In genomic region chr2:119231975-119232665, GRCh38 we compare ENCODE assay signal across 13 cellular contexts. TPM values are rescaled to one million over a fixed set of nuclear protein-coding genes. Genes with fewer than 3 reads are reported as not detected.
DNase-seq lines count a peak whose midpoint lies in the region; ATAC-seq, FAIRE-seq and TF ChIP-seq lines count a peak whose summit lies in the region.
"Had no signal": no experiment of that assay in that cellular context is flagged by ENCODE, and none has a peak within 500 bp of the region (broad histone marks: within the 10 kb centered on the region; RNA-seq: fewer than 3 reads in every experiment).

No MANE protein-coding gene starts in this region.

- H3K27ac ChIP-seq in CD4-positive, alpha-beta memory T cell (ENCODE audit: low read depth, low read length), result no peak overlapping the region

- no peaks in the 10 kb centered on the region for H3K9me3 ChIP-seq in CD4-positive, alpha-beta memory T cell (ENCODE audit: control insufficient read depth in 1 of 2, low read length in 2 of 2)

- no peaks in the 10 kb centered on the region for H3K27me3 Mint-ChIP-seq in CD4-positive, alpha-beta memory T cell
- H3K27me3 Mint-ChIP-seq: CD4-positive, alpha-beta T cell; natural killer cell treated with Interleukin-12 subunit alpha and Interleukin-12 subunit beta and Interleukin-15 and Interleukin-18, amount 100 ng/mL, for 72 hours had no signal

- peaks cover 5% of the 10 kb centered on the region for H3K36me3 ChIP-seq in bronchial epithelial cell (ENCODE audit: control insufficient read depth, insufficient read depth, low read length)
- no peaks in the 10 kb centered on the region for H3K36me3 ChIP-seq in CD4-positive, alpha-beta memory T cell (ENCODE audit: insufficient read depth, low read length)

- H3K4me1 Mint-ChIP-seq in CD4-positive, alpha-beta memory T cell, result no peaks in the 10 kb centered on the region
- H3K4me1 Mint-ChIP-seq: activated naive CD4-positive, alpha-beta T cell treated with anti-CD3 and anti-CD28 coated beads, Interleukin-2, amount 50 U/mL, for 24 hours had no signal

- H3K4me3 ChIP-seq in bronchial epithelial cell (ENCODE audit: low read depth, low read length), result no peak overlapping the region
- no peak overlapping the region for H3K4me3 ChIP-seq in CD4-positive, alpha-beta memory T cell (ENCODE audit: low read length in 2 of 2)

- H3K27ac Mint-ChIP-seq in CD4-positive, alpha-beta memory T cell, result no peak overlapping the region
- H3K27ac Mint-ChIP-seq: activated naive CD4-positive, alpha-beta T cell treated with anti-CD3 and anti-CD28 coated beads, Interleukin-2, amount 50 U/mL, for 24 hours; CD4-positive, alpha-beta T cell; natural killer cell treated with Interleukin-12 subunit alpha and Interleukin-12 subunit beta and Interleukin-15 and Interleukin-18, amount 100 ng/mL, for 72 hours had no signal

- H3K4me1 ChIP-seq in CD4-positive, alpha-beta memory T cell (ENCODE audit: insufficient read depth, low read length), result no peaks in the 10 kb centered on the region

- intact Hi-C loops in CD4-positive, alpha-beta memory T cell (cut with micrococcal nuclease), result no loop called here
- intact Hi-C loops in sciatic nerve (cut with DNase I), result no loop called here

- no peak for TF ChIP-seq CTCF in bronchial epithelial cell (IDR thresholded peaks at IDR 0.05; ENCODE audit: insufficient read depth, low read length, severe bottlenecking)

- peak; percentile 42 for DNase-seq in stimulated activated CD4-positive, alpha-beta T cell treated with anti-CD3 and anti-CD28 coated beads, Interleukin-1b, Interleukin-23, amount 100 ng/mL, for 48 hours
- no peak for DNase-seq in stimulated activated CD4-positive, alpha-beta T cell treated with anti-CD3 and anti-CD28 coated beads, Interleukin-4, amount 100 ng/mL, for 1 hour
- peak; percentile 72 for DNase-seq in bronchial epithelial cell (ENCODE audit: low read depth)
- no peak for DNase-seq in CD4-positive, alpha-beta memory T cell
- no peak for DNase-seq in UCSD-AML1 (lab: John Stamatoyannopoulos, UW; ENCODE audit: unreplicated experiment)
- no peak for DNase-seq in sciatic nerve (ENCODE audit: low spot score)
- no peak for DNase-seq in stimulated activated CD4-positive, alpha-beta T cell treated with anti-CD3 and anti-CD28 coated beads, Interleukin-12 subunit alpha, Interleukin-12 subunit beta, amount 100 ng/mL, for 4 hours
- DNase-seq: CD4-positive, alpha-beta T cell; head of caudate nucleus had no signal

- H3K9me3 Mint-ChIP-seq in CD4-positive, alpha-beta memory T cell, result no peaks in the 10 kb centered on the region
- H3K9me3 Mint-ChIP-seq: activated naive CD4-positive, alpha-beta T cell treated with anti-CD3 and anti-CD28 coated beads, Interleukin-2, amount 50 U/mL, for 24 hours; CD4-positive, alpha-beta T cell; natural killer cell treated with Interleukin-12 subunit alpha and Interleukin-12 subunit beta and Interleukin-15 and Interleukin-18, amount 100 ng/mL, for 72 hours had no signal

- no peaks in the 10 kb centered on the region for H3K36me3 Mint-ChIP-seq in CD4-positive, alpha-beta memory T cell
- H3K36me3 Mint-ChIP-seq: activated naive CD4-positive, alpha-beta T cell treated with anti-CD3 and anti-CD28 coated beads, Interleukin-2, amount 50 U/mL, for 24 hours; natural killer cell treated with Interleukin-12 subunit alpha and Interleukin-12 subunit beta and Interleukin-15 and Interleukin-18, amount 100 ng/mL, for 72 hours had no signal

- CTCF ChIA-PET in CD4-positive, alpha-beta memory T cell (lab: Charles Lee; ENCODE audit: partially characterized antibody), result interaction anchor here (0.6 kb wide), 1 partner anchor 1393 kb away, joined by 3 read pairs; no protein-coding TSS in a partner anchor

- no peaks in the 10 kb centered on the region for H3K27me3 ChIP-seq in bronchial epithelial cell (ENCODE audit: control insufficient read depth, insufficient read depth, low read length)
- H3K27me3 ChIP-seq in CD4-positive, alpha-beta memory T cell (ENCODE audit: insufficient read depth, low read length), result no peaks in the 10 kb centered on the region

- peak; percentile 50 for ATAC-seq in HG03095 (IDR thresholded peaks at IDR 0.05; ENCODE audit: unreplicated experiment)
- no peak for ATAC-seq in sciatic nerve
- ATAC-seq: natural killer cell treated with Interleukin-12 subunit alpha and Interleukin-12 subunit beta and Interleukin-15 and Interleukin-18, amount 100 ng/mL, for 72 hours; Right ventricle myocardium inferior had no signal

- no peak overlapping the region for H3K4me3 Mint-ChIP-seq in CD4-positive, alpha-beta memory T cell
- H3K4me3 Mint-ChIP-seq: activated naive CD4-positive, alpha-beta T cell treated with anti-CD3 and anti-CD28 coated beads, Interleukin-2, amount 50 U/mL, for 24 hours; CD4-positive, alpha-beta T cell; natural killer cell treated with Interleukin-12 subunit alpha and Interleukin-12 subunit beta and Interleukin-15 and Interleukin-18, amount 100 ng/mL, for 72 hours had no signal

- POLR2A ChIA-PET in CD4-positive, alpha-beta memory T cell (lab: Charles Lee; ENCODE audit: partially characterized antibody), result no interaction called here

- FAIRE-seq in bronchial epithelial cell (lab: Jason Lieb, UNC), result no peak

RNA-seq across cellular contexts. Expression of gene STEAP3, which starts 8.5 kb away (rescaled TPM):
- 8.1 and 11.8 TPM in 2 replicates for total RNA-seq in bronchial epithelial cell
- under 1 TPM in 1 of 2 experiments, not detected in 1; 0.32 TPM for total RNA-seq in CD4-positive, alpha-beta memory T cell
- polyA plus RNA-seq in CD4-positive, alpha-beta memory T cell, result not detected
- total RNA-seq in sciatic nerve, result 9.1 TPM
- total RNA-seq: CD4-positive, alpha-beta T cell had no signal

Comparison
In these comparisons a context has a peak if more than half of its experiments do, and no peak if none do; other contexts are left out.
1. DNase-seq: peak in stimulated activated CD4-positive, alpha-beta T cell treated with anti-CD3 and anti-CD28 coated beads, Interleukin-1b, Interleukin-23, amount 100 ng/mL, for 48 hours (single experiment) and bronchial epithelial cell (single experiment); none in stimulated activated CD4-positive, alpha-beta T cell treated with anti-CD3 and anti-CD28 coated beads, Interleukin-4, amount 100 ng/mL, for 1 hour (single experiment), CD4-positive, alpha-beta memory T cell (0 of 5), UCSD-AML1 (single experiment), sciatic nerve (single experiment) and stimulated activated CD4-positive, alpha-beta T cell treated with anti-CD3 and anti-CD28 coated beads, Interleukin-12 subunit alpha, Interleukin-12 subunit beta, amount 100 ng/mL, for 4 hours (single experiment).